In genomic region chr11:76380161-76380976, GRCh38 we compare ENCODE assay signal across 8 cellular contexts. TPM values are rescaled to one million over a fixed set of nuclear protein-coding genes. Genes with fewer than 3 reads are reported as not detected.
DNase-seq lines count a peak whose midpoint lies in the region; ATAC-seq and TF ChIP-seq lines count a peak whose summit lies in the region.

No MANE protein-coding gene starts in this region.

- peak overlapping the region; percentile 85 for H3K27ac Mint-ChIP-seq in activated T-helper 17 cell treated with anti-CD3 and anti-CD28 coated beads, Interleukin-2, amount 50 U/mL, for 72 hours

- peak; percentile 6 for ATAC-seq in HG02588 (IDR thresholded peaks at IDR 0.05; ENCODE audit: unreplicated experiment)
- peak; percentile 79 for ATAC-seq in activated T-helper 17 cell treated with anti-CD3 and anti-CD28 coated beads, Interleukin-2, amount 50 U/mL, for 72 hours (replicated peaks)

- H3K9me3 ChIP-seq in ovary (no peaks in the 10 kb centered on the region), transverse colon (no peaks in the 10 kb centered on the region)

- TF ChIP-seq EP300 in ovary (IDR thresholded peaks at IDR 0.05) (no peak), transverse colon (IDR thresholded peaks at IDR 0.05; ENCODE audit: low read depth) (no peak)

- H3K4me1 ChIP-seq in ovary (ENCODE audit: insufficient read depth) (peaks cover 11% of the 10 kb centered on the region), transverse colon (peaks cover 34 to 62% (median 41%) of the 10 kb centered on the region in 4 donors)

- H3K27me3 ChIP-seq in ovary (no peaks in the 10 kb centered on the region), transverse colon (no peaks in the 10 kb centered on the region)

- H3K36me3 ChIP-seq in ovary (no peaks in the 10 kb centered on the region), transverse colon (no peaks in the 10 kb centered on the region)

- no peaks in the 10 kb centered on the region for H3K9me3 Mint-ChIP-seq in activated T-helper 17 cell treated with anti-CD3 and anti-CD28 coated beads, Interleukin-2, amount 50 U/mL, for 72 hours

- TF ChIP-seq CTCF in GM12865 (IDR thresholded peaks at IDR 0.05; ENCODE audit: insufficient read depth, low read depth, low read length, missing control alignments) (no peak), ovary (IDR thresholded peaks at IDR 0.05) (no peak), transverse colon (IDR thresholded peaks at IDR 0.05) (no peak)

- DNase-seq in GM12865 (ENCODE audit: low read depth) (peak; percentile 64), NOMO-1 treated with dmso at 0.1 percent for 144 hours (lab: John Stamatoyannopoulos, UW; ENCODE audit: unreplicated experiment) (peak; percentile 47), germinal center (ENCODE audit: low spot score) (peak; percentile 42), ovary (no peak), transverse colon (peak; percentile 23), KG1 (lab: John Stamatoyannopoulos, UW) (no peak)

- H3K4me3 Mint-ChIP-seq in activated T-helper 17 cell treated with anti-CD3 and anti-CD28 coated beads, Interleukin-2, amount 50 U/mL, for 72 hours: peak overlapping the region; percentile 84

- in situ Hi-C loops in transverse colon (cut with MboI; ENCODE audit: low pct_ligation_motif_present in 1 of 4, low pct_unique_long_range_greater_than_20kb in 1 of 4, low sequenced_read_pairs in 3 of 4): no loop called here

- TF ChIP-seq POLR2A in ovary (IDR thresholded peaks at IDR 0.05) (peak; percentile 15), transverse colon (IDR thresholded peaks at IDR 0.05) (no peak)

- H3K4me3 ChIP-seq in GM12865 (ENCODE audit: low read depth, low read length) (peak overlapping the region; percentile 78), ovary (peak overlapping the region; percentile 59), transverse colon (peak overlapping the region; percentile 92 to 96 (median 94))

- H3K27me3 Mint-ChIP-seq in activated T-helper 17 cell treated with anti-CD3 and anti-CD28 coated beads, Interleukin-2, amount 50 U/mL, for 72 hours: no peaks in the 10 kb centered on the region

- peaks cover 42% of the 10 kb centered on the region for H3K4me1 Mint-ChIP-seq in activated T-helper 17 cell treated with anti-CD3 and anti-CD28 coated beads, Interleukin-2, amount 50 U/mL, for 72 hours

- intact Hi-C loops in ovary (cut with DNase I) (loop anchor here in 2 of 4 donors (5.0 kb wide), 1 partner anchor 62 kb away; no protein-coding TSS in a partner anchor), transverse colon (cut with DNase I; ENCODE audit: low total_unique reads) (no loop called here)

- H3K36me3 Mint-ChIP-seq in activated T-helper 17 cell treated with anti-CD3 and anti-CD28 coated beads, Interleukin-2, amount 50 U/mL, for 72 hours (ENCODE audit: low read depth): peaks cover 5% of the 10 kb centered on the region

- WGBS in ovary, 3 donors: 0 to 1% (median 0%) methylated on average over 44 to 79 of the region's 84 CpGs
- WGBS in transverse colon (ENCODE audit: low coverage in 1 of 2), 2 donors: 0% methylated on average over 4 to 41 of the region's 84 CpGs

- peak overlapping the region; percentile 53 to 73 for H3K27ac ChIP-seq in ovary
- H3K27ac ChIP-seq in transverse colon: peak overlapping the region; percentile 91 to 94 (median 91)

RNA-seq across cellular contexts. Expression of gene THAP12, which starts 0.6 kb away (rescaled TPM):
- 10 to 100 TPM; 25.5 to 39.6 TPM for total RNA-seq in activated T-helper 17 cell treated with anti-CD3 and anti-CD28 coated beads, Interleukin-2, amount 50 U/mL, for 72 hours
- total RNA-seq in ovary (10 to 100 TPM; 30.6 to 55.6 (median 47.3) TPM), transverse colon (10 to 100 TPM; 13.3 to 35.2 (median 22.9) TPM)
- 10 to 100 TPM; 23.8 to 41.6 TPM for polyA plus RNA-seq in ovary

RNA-seq across cellular contexts. Expression of gene GVQW3, which starts 0.8 kb away (rescaled TPM):
- 1 to 10 TPM; 1.6 to 2.5 TPM for total RNA-seq in activated T-helper 17 cell treated with anti-CD3 and anti-CD28 coated beads, Interleukin-2, amount 50 U/mL, for 72 hours
- total RNA-seq in ovary (1 to 10 TPM; 2.5 to 4.7 (median 3.4) TPM), transverse colon (1 to 10 TPM; 1.6 to 5.6 (median 4.3) TPM)
- polyA plus RNA-seq in ovary: 1 to 10 TPM; 2.1 to 6.0 TPM

Comparison
In these comparisons a context has a peak if more than half of its experiments do, and no peak if none do; other contexts are left out.
1. DNase-seq: peak in GM12865 (single experiment), NOMO-1 treated with dmso at 0.1 percent for 144 hours (single experiment), germinal center (single experiment) and transverse colon (single experiment); none in ovary (0 of 5) and KG1 (single experiment).
2. Peak in every context shown above with its lines, with median percentiles within 50 percentile points of each other: H3K4me3 ChIP-seq.